8 cellular contexts compared by ENCODE assay signal in genomic region chr15:83065431-83065830, GRCh38. TPM values are rescaled to one million over a fixed set of nuclear protein-coding genes. Genes with fewer than 3 reads are reported as not detected.
DNase-seq lines count a peak whose midpoint lies in the region; ATAC-seq and TF ChIP-seq lines count a peak whose summit lies in the region.

No MANE protein-coding gene starts in this region.

- TF ChIP-seq CTCF in coronary artery (IDR thresholded peaks at IDR 0.05), result no peak

- no peak overlapping the region for H2AFZ ChIP-seq in Karpas-422 (ENCODE audit: low read length)

- H3K36me3 ChIP-seq in BLaER1 treated with 17β-estradiol and CSF1 and Interleukin-3, amounts not matched to agents 10 nM and 100 nM, result peaks cover 9 to 30% (median 21%) of the 10 kb centered on the region in 11 experiments; a peak in 20 of 22 replicates
- H3K36me3 ChIP-seq in Karpas-422 (ENCODE audit: insufficient read depth, low read length), result peaks cover 43% of the 10 kb centered on the region

- H3K4me1 ChIP-seq in BLaER1 treated with 17β-estradiol and CSF1 and Interleukin-3, amounts not matched to agents 10 nM and 100 nM, result peaks cover 38 to 52% (median 46%) of the 10 kb centered on the region in 10 experiments
- peaks cover 44% of the 10 kb centered on the region for H3K4me1 ChIP-seq in Karpas-422 (ENCODE audit: low read length)

- H3K27me3 Mint-ChIP-seq in natural killer cell treated with Interleukin-12 subunit alpha and Interleukin-12 subunit beta and Interleukin-15 and Interleukin-18, amount 100 ng/mL, for 72 hours, result no peaks in the 10 kb centered on the region

- peaks cover 8 to 12% (median 9%) of the 10 kb centered on the region in 11 experiments for H3K9me3 ChIP-seq in BLaER1 treated with 17β-estradiol and CSF1 and Interleukin-3, amounts not matched to agents 10 nM and 100 nM (replicated peaks in 1 of 11)
- peaks cover 8% of the 10 kb centered on the region for H3K9me3 ChIP-seq in Karpas-422 (ENCODE audit: low read length)

- H4K20me1 ChIP-seq in BLaER1 treated with 17β-estradiol and CSF1 and Interleukin-3, amounts not matched to agents 10 nM and 100 nM, result peaks cover 44 to 63% (median 58%) of the 10 kb centered on the region in 11 experiments
- peaks cover 54% of the 10 kb centered on the region for H4K20me1 ChIP-seq in Karpas-422 (ENCODE audit: insufficient read depth, low read depth, low read length)

- peak overlapping the region; percentile 80 to 97 (median 92) for H3K4me3 ChIP-seq in BLaER1 treated with 17β-estradiol and CSF1 and Interleukin-3, amounts not matched to agents 10 nM and 100 nM
- H3K4me3 ChIP-seq in Karpas-422 (ENCODE audit: low read length), result peak overlapping the region; percentile 98
- peak overlapping the region; percentile 75 for H3K4me3 ChIP-seq in coronary artery

- no peak for ATAC-seq in natural killer cell treated with Interleukin-12 subunit alpha and Interleukin-12 subunit beta and Interleukin-15 and Interleukin-18, amount 100 ng/mL, for 72 hours
- ATAC-seq in GM21360 (IDR thresholded peaks at IDR 0.05; ENCODE audit: unreplicated experiment) (no peak), GM18858 (IDR thresholded peaks at IDR 0.05; ENCODE audit: unreplicated experiment) (no peak)

- peak overlapping the region; percentile 86 to 99 (median 97); a peak in 17 of 22 replicates for H3K27ac ChIP-seq in BLaER1 treated with 17β-estradiol and CSF1 and Interleukin-3, amounts not matched to agents 10 nM and 100 nM
- H3K27ac ChIP-seq in Karpas-422 (ENCODE audit: low read length), result peak overlapping the region; percentile 70; the same call in 1 of the 2 replicates
- no peak overlapping the region for H3K27ac ChIP-seq in coronary artery

- H3K27me3 ChIP-seq in BLaER1 treated with 17β-estradiol and CSF1 and Interleukin-3, amounts not matched to agents 10 nM and 100 nM, result no peaks in the 10 kb centered on the region
- no peaks in the 10 kb centered on the region for H3K27me3 ChIP-seq in Karpas-422 (ENCODE audit: low read length)

- H3K4me2 ChIP-seq in BLaER1 treated with 17β-estradiol and CSF1 and Interleukin-3, amounts not matched to agents 10 nM and 100 nM, result peak overlapping the region; percentile 80 to 97 (median 86)
- H3K4me2 ChIP-seq in Karpas-422 (ENCODE audit: low read depth, low read length, poor library complexity, severe bottlenecking), result peak overlapping the region; percentile 84

- H3K4me3 Mint-ChIP-seq in natural killer cell treated with Interleukin-12 subunit alpha and Interleukin-12 subunit beta and Interleukin-15 and Interleukin-18, amount 100 ng/mL, for 72 hours, result no peak overlapping the region

- H3K4me1 Mint-ChIP-seq in natural killer cell treated with Interleukin-12 subunit alpha and Interleukin-12 subunit beta and Interleukin-15 and Interleukin-18, amount 100 ng/mL, for 72 hours (ENCODE audit: low read depth in 2 of 2), result peaks cover 5 to 20% of the 10 kb centered on the region in 2 donors

- peak overlapping the region; percentile 92 to 99 (median 97) for H3K9ac ChIP-seq in BLaER1 treated with 17β-estradiol and CSF1 and Interleukin-3, amounts not matched to agents 10 nM and 100 nM
- H3K9ac ChIP-seq in Karpas-422 (ENCODE audit: low read length), result peak overlapping the region; percentile 97

- no peaks in the 10 kb centered on the region for H3K9me2 ChIP-seq in Karpas-422 (replicated peaks; ENCODE audit: insufficient read depth, low read length)

- H3K79me2 ChIP-seq in Karpas-422 (ENCODE audit: low read length), result peaks cover 69% of the 10 kb centered on the region

- DNase-seq in Karpas-422 (peak; percentile 46), coronary artery (ENCODE audit: low spot score) (no peak), NCI-H146 (lab: John Stamatoyannopoulos, UW) (no peak), NCI-H510A treated with DMSO at 0.1 percent for 48 hours (lab: John Stamatoyannopoulos, UW) (no peak)
- no peak for DNase-seq in natural killer cell treated with Interleukin-12 subunit alpha and Interleukin-12 subunit beta and Interleukin-15 and Interleukin-18, amount 100 ng/mL, for 72 hours (ENCODE audit: low spot score)

- H3K36me3 Mint-ChIP-seq in natural killer cell treated with Interleukin-12 subunit alpha and Interleukin-12 subunit beta and Interleukin-15 and Interleukin-18, amount 100 ng/mL, for 72 hours, result peaks cover 11% of the 10 kb centered on the region

- no peaks in the 10 kb centered on the region for H3K9me3 Mint-ChIP-seq in natural killer cell treated with Interleukin-12 subunit alpha and Interleukin-12 subunit beta and Interleukin-15 and Interleukin-18, amount 100 ng/mL, for 72 hours

- peak overlapping the region; percentile 73 to 90 for H3K27ac Mint-ChIP-seq in natural killer cell treated with Interleukin-12 subunit alpha and Interleukin-12 subunit beta and Interleukin-15 and Interleukin-18, amount 100 ng/mL, for 72 hours

RNA-seq across cellular contexts. Expression of gene BTBD1, which starts 1.6 kb away (rescaled TPM):
- 113 and 140 TPM in 2 replicates for total RNA-seq in Karpas-422 (2014; rRNA removed; shearing (Covaris generic); ENCODE audit: low replicate concordance)
- 10 to 100 TPM; 63.3 to 71.9 TPM for total RNA-seq in natural killer cell treated with Interleukin-12 subunit alpha and Interleukin-12 subunit beta and Interleukin-15 and Interleukin-18, amount 100 ng/mL, for 72 hours

RNA-seq across cellular contexts. Expression of gene TM6SF1, which starts 42.0 kb away (rescaled TPM):
- not detected in 2 replicates for total RNA-seq in Karpas-422 (2014; rRNA removed; shearing (Covaris generic); ENCODE audit: low replicate concordance)
- total RNA-seq in natural killer cell treated with Interleukin-12 subunit alpha and Interleukin-12 subunit beta and Interleukin-15 and Interleukin-18, amount 100 ng/mL, for 72 hours, result 10 to 100 TPM; 15.0 to 23.7 TPM

RNA-seq across cellular contexts. Expression of gene C15orf40, which starts 54.0 kb away (rescaled TPM):
- 30.4 and 43.9 TPM in 2 replicates for total RNA-seq in Karpas-422 (2014; rRNA removed; shearing (Covaris generic); ENCODE audit: low replicate concordance)
- total RNA-seq in natural killer cell treated with Interleukin-12 subunit alpha and Interleukin-12 subunit beta and Interleukin-15 and Interleukin-18, amount 100 ng/mL, for 72 hours, result 10 to 100 TPM; 23.7 to 25.5 TPM

Comparison
In these comparisons a context has a peak if more than half of its experiments do, and no peak if none do; other contexts are left out.
1. H3K27ac ChIP-seq: peak in BLaER1 treated with 17β-estradiol and CSF1 and Interleukin-3, amounts not matched to agents 10 nM and 100 nM (11 of 11) and Karpas-422 (single experiment); none in coronary artery (0 of 2).
2. RNA of gene TM6SF1, which starts 42.0 kb away (total RNA-seq): 15.0 to 23.7 TPM in natural killer cell treated with Interleukin-12 subunit alpha and Interleukin-12 subunit beta and Interleukin-15 and Interleukin-18, amount 100 ng/mL, for 72 hours; not detected in Karpas-422; every median in the first group is over 10 times any median in the second.
3. Peak in every context shown above with its lines, with median percentiles within 50 percentile points of each other: H3K4me3 ChIP-seq.